Comparison of ENCODE assay signal across 12 cellular contexts in genomic region chr1:236083650-236084385, GRCh38. TPM values are rescaled to one million over a fixed set of nuclear protein-coding genes. Genes with fewer than 3 reads are reported as not detected.
DNase-seq lines count a peak whose midpoint lies in the region; ATAC-seq, FAIRE-seq and TF ChIP-seq lines count a peak whose summit lies in the region.
"Had no signal": no experiment of that assay in that cellular context is flagged by ENCODE, and none has a peak within 500 bp of the region (broad histone marks: within the 10 kb centered on the region; RNA-seq: fewer than 3 reads in every experiment).

No MANE protein-coding gene starts in this region.

- DNase-seq in cardiac muscle cell (ENCODE audit: low read depth in 1 of 2, low spot score in 1 of 2) = peak; percentile 22 to 43
- no peak for DNase-seq in left ventricle myocardium inferior
- peak; percentile 28 to 65 for DNase-seq in foreskin fibroblast
- DNase-seq in stimulated activated naive CD8-positive, alpha-beta T cell treated with anti-CD3 and anti-CD28 coated beads, Interleukin-15, amount 100 ng/mL, for 72 hours = no peak
- no peak for DNase-seq in neural progenitor cell (ENCODE audit: low spot score)
- DNase-seq in T1000 (lab: John Stamatoyannopoulos, UW) = no peak
- DNase-seq in posterior vena cava (ENCODE audit: low spot score) = no peak
- DNase-seq: MM.1S, NCI-H524 treated with DMSO at 0.1 percent for 48 hours, SHP77 had no signal

- H3K4me1 ChIP-seq in cardiac muscle cell (ENCODE audit: low read depth) (peaks cover 6% of the 10 kb centered on the region), left ventricle myocardium inferior (peaks cover 7% of the 10 kb centered on the region), neural progenitor cell (no peaks in the 10 kb centered on the region)

- H2AFZ ChIP-seq in neural progenitor cell (replicated peaks) = no peak overlapping the region

- H3K9me3 ChIP-seq in cardiac muscle cell (ENCODE audit: low read depth) = no peaks in the 10 kb centered on the region
- H3K9me3 ChIP-seq in left ventricle myocardium inferior (replicated peaks) = no peaks in the 10 kb centered on the region
- H3K9me3 ChIP-seq in neural progenitor cell (ENCODE audit: low read depth) = no peaks in the 10 kb centered on the region

- no peaks in the 10 kb centered on the region for H3K9me3 Mint-ChIP-seq in stimulated activated naive CD8-positive, alpha-beta T cell treated with anti-CD3 and anti-CD28 coated beads, Interleukin-15, amount 100 ng/mL, for 72 hours
- H3K9me3 Mint-ChIP-seq in neural progenitor cell = peaks cover 2% of the 10 kb centered on the region

- no peaks in the 10 kb centered on the region for H3K36me3 Mint-ChIP-seq in neural progenitor cell

- H3K27me3 Mint-ChIP-seq in stimulated activated naive CD8-positive, alpha-beta T cell treated with anti-CD3 and anti-CD28 coated beads, Interleukin-15, amount 100 ng/mL, for 72 hours = no peaks in the 10 kb centered on the region
- peaks cover 6% of the 10 kb centered on the region for H3K27me3 Mint-ChIP-seq in neural progenitor cell (ENCODE audit: insufficient read depth, low read depth)

- H3K36me3 ChIP-seq in cardiac muscle cell (no peaks in the 10 kb centered on the region), left ventricle myocardium inferior (no peaks in the 10 kb centered on the region), neural progenitor cell (no peaks in the 10 kb centered on the region)

- peak overlapping the region; percentile 2 for H3K27ac ChIP-seq in cardiac muscle cell
- no peak overlapping the region for H3K27ac ChIP-seq in left ventricle myocardium inferior (replicated peaks)
- no peak overlapping the region for H3K27ac ChIP-seq in neural progenitor cell

- no peak overlapping the region for H3K27ac Mint-ChIP-seq in stimulated activated naive CD8-positive, alpha-beta T cell treated with anti-CD3 and anti-CD28 coated beads, Interleukin-15, amount 100 ng/mL, for 72 hours
- H3K27ac Mint-ChIP-seq in neural progenitor cell = no peak overlapping the region

- ATAC-seq in stimulated activated naive CD8-positive, alpha-beta T cell treated with anti-CD3 and anti-CD28 coated beads, Interleukin-15, amount 100 ng/mL, for 72 hours = peak; percentile 26

- H3K4me3 ChIP-seq in cardiac muscle cell = no peak overlapping the region
- H3K4me3 ChIP-seq in left ventricle myocardium inferior = no peak overlapping the region
- H3K4me3 ChIP-seq in foreskin fibroblast (ENCODE audit: low read depth in 1 of 2, low read length in 2 of 2) = no peak overlapping the region
- H3K4me3 ChIP-seq in neural progenitor cell = no peak overlapping the region

- TF ChIP-seq CTCF in cardiac muscle cell (IDR thresholded peaks at IDR 0.05; ENCODE audit: low read depth, low read length) = no peak
- no peak for TF ChIP-seq CTCF in left ventricle myocardium inferior (IDR thresholded peaks at IDR 0.05; ENCODE audit: borderline replicate concordance)
- TF ChIP-seq CTCF in foreskin fibroblast (IDR thresholded peaks at IDR 0.05; ENCODE audit: low read depth, low read length) = no peak
- no peak for TF ChIP-seq CTCF in neural progenitor cell (IDR thresholded peaks at IDR 0.05)

- H3K79me2 ChIP-seq in neural progenitor cell (ENCODE audit: low read depth) = no peaks in the 10 kb centered on the region

- no peak overlapping the region for H3K4me2 ChIP-seq in neural progenitor cell

- no peak overlapping the region for H3K9ac ChIP-seq in neural progenitor cell

- H3K4me3 Mint-ChIP-seq in stimulated activated naive CD8-positive, alpha-beta T cell treated with anti-CD3 and anti-CD28 coated beads, Interleukin-15, amount 100 ng/mL, for 72 hours = no peak overlapping the region
- no peak overlapping the region for H3K4me3 Mint-ChIP-seq in neural progenitor cell

- H3F3A ChIP-seq in neural progenitor cell (ENCODE audit: low read depth) = no peaks in the 10 kb centered on the region

- intact Hi-C loops in left ventricle myocardium inferior (cut with micrococcal nuclease) (no loop called here), posterior vena cava (cut with DNase I) (no loop called here)

- no peaks in the 10 kb centered on the region for H3K4me1 Mint-ChIP-seq in stimulated activated naive CD8-positive, alpha-beta T cell treated with anti-CD3 and anti-CD28 coated beads, Interleukin-15, amount 100 ng/mL, for 72 hours
- H3K4me1 Mint-ChIP-seq in neural progenitor cell = no peaks in the 10 kb centered on the region

- FAIRE-seq in TTC549 (lab: Jason Lieb, UNC) = peak; percentile 17
- FAIRE-seq: frontal cortex had no signal

- H4K20me1 ChIP-seq in neural progenitor cell (ENCODE audit: low read depth) = no peaks in the 10 kb centered on the region

- H3K27me3 ChIP-seq in cardiac muscle cell = no peaks in the 10 kb centered on the region
- H3K27me3 ChIP-seq in left ventricle myocardium inferior (ENCODE audit: low read depth) = no peaks in the 10 kb centered on the region
- no peaks in the 10 kb centered on the region for H3K27me3 ChIP-seq in neural progenitor cell

RNA-seq across cellular contexts. Expression of gene NID1, which starts 18.9 kb away (rescaled TPM):
- total RNA-seq in cardiac muscle cell (30.5 and 54.3 TPM in 2 replicates), left ventricle myocardium inferior (40.4 TPM), neural progenitor cell (ENCODE audit: low replicate concordance) (32.5 and 42.7 TPM in 2 replicates), posterior vena cava (100 to 1,000 TPM; 122 to 189 TPM)
- 32.1 and 52.1 TPM in 2 replicates for polyA plus RNA-seq in cardiac muscle cell

RNA-seq across cellular contexts. Expression of gene GPR137B, which starts 58.5 kb away (rescaled TPM):
- total RNA-seq in cardiac muscle cell (3.0 and 4.8 TPM in 2 replicates), left ventricle myocardium inferior (36.7 TPM), neural progenitor cell (ENCODE audit: low replicate concordance) (4.3 and 4.5 TPM in 2 replicates), posterior vena cava (10 to 100 TPM; 13.7 to 15.7 TPM)
- 0.87 and 4.7 TPM in 2 replicates for polyA plus RNA-seq in cardiac muscle cell

Comparison
In these comparisons a context has a peak if more than half of its experiments do, and no peak if none do; other contexts are left out.
1. DNase-seq: peak in cardiac muscle cell (2 of 2) and foreskin fibroblast (2 of 2); none in left ventricle myocardium inferior (single experiment), stimulated activated naive CD8-positive, alpha-beta T cell treated with anti-CD3 and anti-CD28 coated beads, Interleukin-15, amount 100 ng/mL, for 72 hours (0 of 2), neural progenitor cell (single experiment), T1000 (single experiment) and posterior vena cava (single experiment).